In genomic region chr1:15046487-15047165, GRCh38 we compare ENCODE assay signal across 8 cellular contexts.
A peak's percentile ranks its signal among the peaks of the same experiment; 100 is the strongest.
DNase-seq lines count a peak whose midpoint lies in the region; ATAC-seq, FAIRE-seq and TF ChIP-seq lines count a peak whose summit lies in the region.

No MANE protein-coding gene starts in this region.

- H3K27ac ChIP-seq in cingulate gyrus (ENCODE audit: low read depth, low read length) (peak overlapping the region; percentile 47), HepG2 (ENCODE audit: extremely low read length, insufficient read depth, low read length) (no peak overlapping the region)

- ATAC-seq in activated CD4-positive, alpha-beta T cell treated with anti-CD3 and anti-CD28 coated beads for 36 hours: peak; percentile 44
- peak; percentile 78 for ATAC-seq in HepG2
- no peak for ATAC-seq in HG02610 (IDR thresholded peaks at IDR 0.05; ENCODE audit: unreplicated experiment)

- H3K4me3 Mint-ChIP-seq in activated CD4-positive, alpha-beta T cell treated with anti-CD3 and anti-CD28 coated beads for 36 hours: no peak overlapping the region

- peaks cover 21 to 55% of the 10 kb centered on the region in 2 experiments for H3K36me3 ChIP-seq in HepG2 (replicated peaks in 1 of 2; ENCODE audit: control insufficient read depth in 1 of 2, insufficient read depth in 2 of 2, low read length in 2 of 2)

- in situ Hi-C loops in HepG2 (cut with HindIII; ENCODE audit: extremely low pct_ligation_motif_present, low pct_unique_long_range_greater_than_20kb): loop anchor here (5.0 to 25.0 kb wide), 4 partner anchors 134 to 1084 kb away; no protein-coding TSS in a partner anchor

- no peaks in the 10 kb centered on the region for H3K27me3 ChIP-seq in HepG2 (ENCODE audit: control insufficient read depth in 1 of 2, insufficient read depth in 2 of 2, low read length in 2 of 2)

- CTCF ChIA-PET in activated CD4-positive, alpha-beta T cell treated with anti-CD3 and anti-CD28 coated beads for 36 hours (lab: Charles Lee): interaction anchor here (0.7 to 1.5 kb wide), 8 partner anchors 14 to 961 kb away, joined by 3 to 5 read pairs (median 4); no protein-coding TSS in a partner anchor
- CTCF ChIA-PET in HepG2 (lab: Yijun Ruan, JAX; ENCODE audit: low intra/inter-chr PET ratio, low total read pairs): interaction anchor here (1.7 kb wide), 1 partner anchor 267 kb away, joined by 16 read pairs; no protein-coding TSS in a partner anchor

- peak; percentile 88 for TF ChIP-seq CTCF in HepG2 (CRISPR knock-in tag; IDR thresholded peaks at IDR 0.05)

- H4K20me1 ChIP-seq in HepG2 (ENCODE audit: insufficient read depth, low read length): peaks cover 5% of the 10 kb centered on the region; the same call in 1 of the 2 replicates

- no peak for TF ChIP-seq EP300 in HepG2 (IDR thresholded peaks at IDR 0.05; ENCODE audit: low read depth in 2 of 2, low read length in 2 of 2)
- TF ChIP-seq EP300 in HepG2 (CRISPR knock-in tag; IDR thresholded peaks at IDR 0.05; ENCODE audit: borderline replicate concordance): no peak

- no peaks in the 10 kb centered on the region for H3K79me2 ChIP-seq in HepG2 (ENCODE audit: insufficient read depth, low read length)

- H3K27me3 Mint-ChIP-seq in activated CD4-positive, alpha-beta T cell treated with anti-CD3 and anti-CD28 coated beads for 36 hours: no peaks in the 10 kb centered on the region

- no peak overlapping the region for H3K9ac ChIP-seq in HepG2 (ENCODE audit: insufficient read depth, low read depth, low read length)

- peak; percentile 5 to 81 for DNase-seq in NCI-H526 (lab: John Stamatoyannopoulos, UW)
- no peak for DNase-seq in NCI-H526 treated with DMSO at 0.1 percent for 48 hours (lab: John Stamatoyannopoulos, UW)
- peak; percentile 16 for DNase-seq in MV-4-11 (lab: John Stamatoyannopoulos, UW)
- peak; percentile 76 for DNase-seq in activated CD4-positive, alpha-beta T cell treated with anti-CD3 and anti-CD28 coated beads for 36 hours
- peak; percentile 48 for DNase-seq in HepG2 (ENCODE audit: low spot score)
- peak; percentile 13 to 35 for DNase-seq in stimulated activated CD4-positive, alpha-beta T cell treated with anti-CD3 and anti-CD28 coated beads, Interleukin-4, amount 100 ng/mL, for 4 hours

- BruUV-seq in HepG2 (replicated peaks; lab: Mats Ljungman, UMichigan): no TSS peak

- no peaks in the 10 kb centered on the region for H3K9me3 Mint-ChIP-seq in activated CD4-positive, alpha-beta T cell treated with anti-CD3 and anti-CD28 coated beads for 36 hours (ENCODE audit: low read depth)

- TF ChIP-seq POLR2A in HepG2 (IDR thresholded peaks at IDR 0.05; ENCODE audit: insufficient read depth in 1 of 2, low read depth in 2 of 2, low read length in 2 of 2): no peak

- intact Hi-C loops in activated CD4-positive, alpha-beta T cell treated with anti-CD3 and anti-CD28 coated beads for 36 hours (cut with DNase I, micrococcal nuclease): loop anchor here (5.0 kb wide), 2 partner anchors 264 to 269 kb away; no protein-coding TSS in a partner anchor
- intact Hi-C loops in HepG2 (cut with micrococcal nuclease; ENCODE audit: unreplicated experiment): loop anchor here (1.0 kb wide), 1 partner anchor 267 kb away; no protein-coding TSS in a partner anchor

- no peaks in the 10 kb centered on the region for H3K4me1 Mint-ChIP-seq in activated CD4-positive, alpha-beta T cell treated with anti-CD3 and anti-CD28 coated beads for 36 hours

- no peak overlapping the region for H3K4me3 ChIP-seq in HepG2 (replicated peaks in 1 of 3; ENCODE audit: insufficient read depth in 1 of 3, low read depth in 2 of 3, low read length in 3 of 3)

- H3K36me3 Mint-ChIP-seq in activated CD4-positive, alpha-beta T cell treated with anti-CD3 and anti-CD28 coated beads for 36 hours (ENCODE audit: low read depth): no peaks in the 10 kb centered on the region

- no peak overlapping the region for H3K27ac Mint-ChIP-seq in activated CD4-positive, alpha-beta T cell treated with anti-CD3 and anti-CD28 coated beads for 36 hours

- peak; percentile 79 for TF ChIP-seq RAD21 in HepG2 (CRISPR knock-in tag; IDR thresholded peaks at IDR 0.05)

- no peaks in the 10 kb centered on the region for H3K4me1 ChIP-seq in HepG2 (ENCODE audit: insufficient read depth, low read length)

- POLR2A ChIA-PET in activated CD4-positive, alpha-beta T cell treated with anti-CD3 and anti-CD28 coated beads for 36 hours (lab: Charles Lee): no interaction called here
- POLR2A ChIA-PET in HepG2 (lab: Yijun Ruan, JAX): no interaction called here

- no peak overlapping the region for H3K4me2 ChIP-seq in HepG2 (ENCODE audit: low read depth, low read length)

- no peaks in the 10 kb centered on the region for H3K9me3 ChIP-seq in HepG2 (ENCODE audit: low read length)

- 72% methylated on average over 11 of the region's 14 CpGs for WGBS in HepG2 (ENCODE audit: low lambda C conversion rate)

- no peak overlapping the region for H2AFZ ChIP-seq in HepG2 (ENCODE audit: low read length)

- peak; percentile 49 for FAIRE-seq in HepG2 (lab: Jason Lieb, UNC)

TF ChIP-seq in HepG2, 621 proteins besides CTCF, POLR2A, EP300 and RAD21 (continues in another document):
- TF ChIP-seq SIN3B (IDR thresholded peaks at IDR 0.05; ENCODE audit: low read length) (no peak), PHF8 (CRISPR knock-in tag; IDR thresholded peaks at IDR 0.05) (0 out of 2 replicates have a peak, but pooled peaks have one; percentile 7), GZF1 (CRISPR knock-in tag; IDR thresholded peaks at IDR 0.05) (no peak), ARID5B (CRISPR knock-in tag; IDR thresholded peaks at IDR 0.05) (no peak), GABPB1 (CRISPR knock-in tag; IDR thresholded peaks at IDR 0.05) (no peak), ZSCAN29 (CRISPR knock-in tag; conservative IDR thresholded peaks at IDR 0.05) (no peak), ZXDC (CRISPR knock-in tag; IDR thresholded peaks at IDR 0.05) (no peak), MXD4 (CRISPR knock-in tag; IDR thresholded peaks at IDR 0.05) (no peak), RBM22 (optimal IDR thresholded peaks at IDR 0.05; ENCODE audit: low read length) (peak; percentile 43), ZNF710 (CRISPR knock-in tag; IDR thresholded peaks at IDR 0.05; ENCODE audit: borderline replicate concordance) (no peak), SMAD1 (CRISPR knock-in tag; IDR thresholded peaks at IDR 0.05; ENCODE audit: borderline replicate concordance, low read depth) (0 out of 2 replicates have a peak, but pooled peaks have one; percentile 43)
